Comparison of ENCODE assay signal across 8 cellular contexts in genomic region chr1:22025368-22026154, GRCh38. TPM values are rescaled to one million over a fixed set of nuclear protein-coding genes. Genes with fewer than 3 reads are reported as not detected.
DNase-seq lines count a peak whose midpoint lies in the region; ATAC-seq, FAIRE-seq and TF ChIP-seq lines count a peak whose summit lies in the region.

No MANE protein-coding gene starts in this region.

- ATAC-seq in GM18511 (IDR thresholded peaks at IDR 0.05; ENCODE audit: unreplicated experiment) (peak; percentile 76), HG02981 (IDR thresholded peaks at IDR 0.05; ENCODE audit: unreplicated experiment) (peak; percentile 61), aorta (ENCODE audit: low FRiP score) (peak; percentile 95)

- peaks cover 9% of the 10 kb centered on the region for H3K79me2 ChIP-seq in astrocyte (ENCODE audit: insufficient read depth, low read length)

- H3K27ac Mint-ChIP-seq in astrocyte (ENCODE audit: unreplicated experiment) = peak overlapping the region; percentile 97

- peak overlapping the region; percentile 98 for H2AFZ ChIP-seq in astrocyte (ENCODE audit: low read depth, low read length)

- peak overlapping the region; percentile 99 for H3K9ac ChIP-seq in astrocyte (ENCODE audit: low read length)

- TF ChIP-seq CTCF in astrocyte (IDR thresholded peaks at IDR 0.05; ENCODE audit: insufficient read depth, low read depth, low read length) = no peak

- H3K27me3 ChIP-seq in astrocyte (ENCODE audit: insufficient read depth, low read length) = no peaks in the 10 kb centered on the region
- H3K27me3 ChIP-seq in aorta (ENCODE audit: control insufficient read depth in 1 of 2, insufficient read depth in 2 of 2, low read length in 1 of 2) = no peaks in the 10 kb centered on the region

- WGBS in aorta, 2 donors = 0 to 1% methylated on average over 41 to 42 of the region's 42 CpGs

- H3K36me3 ChIP-seq in astrocyte (ENCODE audit: insufficient read depth, low read length) = no peaks in the 10 kb centered on the region
- H3K36me3 ChIP-seq in aorta (ENCODE audit: control insufficient read depth in 1 of 2, insufficient read depth in 2 of 2, low read length in 1 of 2) = peaks cover 0 to 3% of the 10 kb centered on the region in 2 donors

- no peaks in the 10 kb centered on the region for H3K4me1 Mint-ChIP-seq in astrocyte (ENCODE audit: low read depth, unreplicated experiment)

- H3K36me3 Mint-ChIP-seq in astrocyte (ENCODE audit: low read depth, unreplicated experiment) = no peaks in the 10 kb centered on the region

- no peaks in the 10 kb centered on the region for H3K9me3 Mint-ChIP-seq in astrocyte (ENCODE audit: unreplicated experiment)

- no peaks in the 10 kb centered on the region for H3K9me3 ChIP-seq in astrocyte (ENCODE audit: insufficient read depth, low read depth, low read length)
- no peaks in the 10 kb centered on the region for H3K9me3 ChIP-seq in aorta (ENCODE audit: control insufficient read depth, low read length)

- H4K20me1 ChIP-seq in astrocyte (ENCODE audit: insufficient read depth, low read length) = peaks cover 5% of the 10 kb centered on the region

- H3K27ac ChIP-seq in astrocyte (ENCODE audit: low read depth, low read length) (peak overlapping the region; percentile 99), aorta (ENCODE audit: low read depth in 1 of 2, low read length in 2 of 2) (peak overlapping the region; percentile 29 to 99)

- intact Hi-C loops in aorta (cut with DNase I) = loop anchor here in 1 of 2 donors (2.0 kb wide), 1 partner anchor 27 kb away; the partner anchor contains the start of gene CDC42

- H3K4me2 ChIP-seq in astrocyte (ENCODE audit: low read length) = peak overlapping the region; percentile 92

- peak overlapping the region; percentile 86 for H3K4me3 Mint-ChIP-seq in astrocyte (ENCODE audit: unreplicated experiment)

- H3K4me1 ChIP-seq in astrocyte (ENCODE audit: insufficient read depth, low read length) (peaks cover 18% of the 10 kb centered on the region), aorta (ENCODE audit: control insufficient read depth in 1 of 2, insufficient read depth in 2 of 2, low read length in 2 of 2) (no peaks in the 10 kb centered on the region)

- FAIRE-seq in astrocyte (lab: Jason Lieb, UNC) = no peak

- H3K4me3 ChIP-seq in astrocyte (ENCODE audit: insufficient read depth, low read depth, low read length) (peak overlapping the region; percentile 90), aorta (ENCODE audit: low read length in 2 of 2) (peak overlapping the region; percentile 71 to 91)

- DNase-seq in NCI-H2029 treated with DMSO at 0.1 percent for 48 hours (lab: John Stamatoyannopoulos, UW) = peak; percentile 75
- peak; percentile 77 for DNase-seq in T-helper 9 cell
- DNase-seq in astrocyte (ENCODE audit: low read depth) = peak; percentile 90
- peak; percentile 85 for DNase-seq in hepatic stellate cell (ENCODE audit: low spot score)
- DNase-seq in renal cortical epithelial cell (ENCODE audit: low read depth) = peak; percentile 85
- DNase-seq in aorta = peak; percentile 93 to 95

- no peaks in the 10 kb centered on the region for H3K27me3 Mint-ChIP-seq in astrocyte (ENCODE audit: low read depth, unreplicated experiment)

RNA-seq across cellular contexts. Expression of gene CELA3A, which starts 24.1 kb away (rescaled TPM):
- total RNA-seq in astrocyte (not detected in 2 replicates), renal cortical epithelial cell (not detected in 2 replicates), aorta (1 to 10 TPM; 5.0 to 5.2 TPM)
- 1 to 10 TPM; 8.5 to 9.5 TPM for polyA plus RNA-seq in aorta

RNA-seq across cellular contexts. Expression of gene CDC42, which starts 26.9 kb away (rescaled TPM):
- 346 and 366 TPM in 2 replicates for total RNA-seq in astrocyte
- total RNA-seq in renal cortical epithelial cell = 233 and 926 TPM in 2 replicates
- total RNA-seq in aorta = 100 to 1,000 TPM; 203 to 211 TPM
- 100 to 1,000 TPM; 123 to 176 TPM for polyA plus RNA-seq in aorta

RNA-seq across cellular contexts. Expression of gene CELA3B, which starts 48.7 kb away (rescaled TPM):
- total RNA-seq in astrocyte = not detected in 2 replicates
- not detected in 2 replicates for total RNA-seq in renal cortical epithelial cell
- total RNA-seq in aorta = 1 to 10 TPM; 1.0 to 1.8 TPM
- 1 to 10 TPM; 2.5 to 7.5 TPM for polyA plus RNA-seq in aorta

Comparison
In these comparisons a context has a peak if more than half of its experiments do, and no peak if none do; other contexts are left out.
1. Peak in every context shown above with its lines: DNase-seq, ATAC-seq, H3K4me3 ChIP-seq and H3K27ac ChIP-seq.